Comparison of ENCODE assay signal across 1 cellular context in genomic region chr19:47312366-47313006, GRCh38.
TF ChIP-seq lines count a peak whose summit lies in the region.

No MANE protein-coding gene starts in this region.

TF ChIP-seq in A549, 52 proteins besides CTCF, POLR2A, EP300 and RAD21 (continued from another document):
- no peak for TF ChIP-seq BCL3 (IDR thresholded peaks at IDR 0.05)
- TF ChIP-seq CEBPB (IDR thresholded peaks at IDR 0.05): no peak
- TF ChIP-seq EHMT2 (IDR thresholded peaks at IDR 0.05; ENCODE audit: low read depth): no peak
- no peak for TF ChIP-seq REST (IDR thresholded peaks at IDR 0.05)
